Comparison of ENCODE assay signal across 8 cellular contexts in the genomic region with DNA sequence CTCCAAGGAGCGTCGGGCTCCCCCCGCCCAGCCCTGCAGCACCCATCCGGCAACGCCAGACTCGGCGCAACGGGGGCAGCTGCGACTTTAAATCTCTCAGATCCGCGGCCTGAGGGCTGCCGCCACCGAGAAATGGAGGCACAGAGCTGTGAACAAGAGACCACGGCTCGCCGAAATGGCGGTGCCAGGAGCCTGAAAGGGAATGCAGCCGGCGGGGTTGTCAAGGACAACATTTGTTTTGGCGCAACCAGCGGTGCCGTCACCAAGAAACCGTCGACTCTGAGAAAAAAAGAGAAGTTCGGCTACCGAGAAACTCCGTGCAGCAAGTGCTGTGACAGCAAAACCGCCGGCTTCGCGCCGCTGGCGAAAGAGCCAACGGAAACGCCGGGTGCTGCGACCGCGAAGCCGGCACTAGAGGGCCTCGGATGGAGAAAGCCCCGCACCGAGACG. TPM values are rescaled to one million over a fixed set of nuclear protein-coding genes. Genes with fewer than 3 reads are reported as not detected.
DNase-seq lines count a peak whose midpoint lies in the region; ATAC-seq and TF ChIP-seq lines count a peak whose summit lies in the region.

No MANE protein-coding gene starts in this region.

- peaks cover 96% of the 10 kb centered on the region for H3K27me3 ChIP-seq in GM23338 (ENCODE audit: insufficient read depth)
- peaks cover 12% of the 10 kb centered on the region for H3K27me3 ChIP-seq in Loucy (ENCODE audit: insufficient read depth, low read length, poor library complexity, severe bottlenecking)
- no peaks in the 10 kb centered on the region for H3K27me3 ChIP-seq in right atrium auricular region
- H3K27me3 ChIP-seq in sigmoid colon: peaks cover 13 to 72% (median 35%) of the 10 kb centered on the region in 3 donors

- H3K9me3 ChIP-seq in Loucy (ENCODE audit: insufficient read depth, low read depth, low read length) (no peaks in the 10 kb centered on the region), right atrium auricular region (no peaks in the 10 kb centered on the region), sigmoid colon (no peaks in the 10 kb centered on the region)

- 0% methylated on average over 44 of the region's 44 CpGs for WGBS in sigmoid colon, 2 donors

- TF ChIP-seq POLR2A in sigmoid colon (IDR thresholded peaks at IDR 0.05): no peak

- peaks cover 53% of the 10 kb centered on the region for H3K4me1 Mint-ChIP-seq in GM23338
- H3K4me1 Mint-ChIP-seq in activated naive CD8-positive, alpha-beta T cell treated with anti-CD3 and anti-CD28 coated beads, Interleukin-2, amount 50 U/mL, for 24 hours: peaks cover 49% of the 10 kb centered on the region

- TF ChIP-seq EP300 in sigmoid colon (IDR thresholded peaks at IDR 0.05): no peak

- H3F3A ChIP-seq in GM23338 (replicated peaks; ENCODE audit: low read depth) (peaks cover 50% of the 10 kb centered on the region), Loucy (ENCODE audit: low read depth) (peaks cover 23% of the 10 kb centered on the region)

- H3K36me3 ChIP-seq in GM23338 (ENCODE audit: insufficient read depth): no peaks in the 10 kb centered on the region; the same call in 1 of the 2 replicates
- H3K36me3 ChIP-seq in Loucy (ENCODE audit: insufficient read depth, low read length): no peaks in the 10 kb centered on the region
- H3K36me3 ChIP-seq in right atrium auricular region: no peaks in the 10 kb centered on the region
- no peaks in the 10 kb centered on the region for H3K36me3 ChIP-seq in sigmoid colon

- DNase-seq in G401 (ENCODE audit: low spot score): peak; percentile 46
- DNase-seq in GM23338 (ENCODE audit: low spot score): peak; percentile 78
- peak; percentile 90 for DNase-seq in SKM-1 treated with dmso at 0.1 percent for 144 hours (lab: John Stamatoyannopoulos, UW; ENCODE audit: unreplicated experiment)
- DNase-seq in activated naive CD8-positive, alpha-beta T cell treated with anti-CD3 and anti-CD28 coated beads, Interleukin-2, amount 50 U/mL, for 24 hours: peak; percentile 81
- DNase-seq in right atrium auricular region (ENCODE audit: low spot score): peak; percentile 87
- DNase-seq in sigmoid colon: peak; percentile 89
- no peak for DNase-seq in epidermal melanocyte (ENCODE audit: insufficient read length, low spot score)

- H3K4me1 ChIP-seq in GM23338 (ENCODE audit: insufficient read depth) (peaks cover 45% of the 10 kb centered on the region), Loucy (ENCODE audit: insufficient read depth, low read length, poor library complexity, severe bottlenecking) (peaks cover 32% of the 10 kb centered on the region), right atrium auricular region (peaks cover 0 to 17% of the 10 kb centered on the region in 2 donors), sigmoid colon (peaks cover 0 to 46% (median 31%) of the 10 kb centered on the region in 4 donors)

- peak; percentile 13 for ATAC-seq in GM23338
- ATAC-seq in activated naive CD8-positive, alpha-beta T cell treated with anti-CD3 and anti-CD28 coated beads, Interleukin-2, amount 50 U/mL, for 24 hours: peak; percentile 11

- peak overlapping the region; percentile 62 for H3K4me3 ChIP-seq in GM23338
- peak overlapping the region; percentile 90 for H3K4me3 ChIP-seq in Loucy (ENCODE audit: low read length, poor library complexity, severe bottlenecking)
- peak overlapping the region; percentile 49 to 58 for H3K4me3 ChIP-seq in right atrium auricular region
- peak overlapping the region; percentile 60 to 67 (median 64) for H3K4me3 ChIP-seq in sigmoid colon

- H3K27me3 Mint-ChIP-seq in GM23338 (ENCODE audit: insufficient read depth, low read depth, poor library complexity): peaks cover 91% of the 10 kb centered on the region
- H3K27me3 Mint-ChIP-seq in activated naive CD8-positive, alpha-beta T cell treated with anti-CD3 and anti-CD28 coated beads, Interleukin-2, amount 50 U/mL, for 24 hours: no peaks in the 10 kb centered on the region

- H3K79me2 ChIP-seq in GM23338 (replicated peaks; ENCODE audit: insufficient read depth) (no peaks in the 10 kb centered on the region), Loucy (ENCODE audit: insufficient read depth, low read length) (peaks cover 85% of the 10 kb centered on the region)

- H3K9me3 Mint-ChIP-seq in GM23338: peaks cover 5% of the 10 kb centered on the region; the same call in 2 of the 3 replicates
- H3K9me3 Mint-ChIP-seq in activated naive CD8-positive, alpha-beta T cell treated with anti-CD3 and anti-CD28 coated beads, Interleukin-2, amount 50 U/mL, for 24 hours: no peaks in the 10 kb centered on the region

- H3K9ac ChIP-seq in Loucy (ENCODE audit: low read depth, low read length, poor library complexity, severe bottlenecking): peak overlapping the region; percentile 96

- H4K20me1 ChIP-seq in GM23338 (replicated peaks; ENCODE audit: insufficient read depth) (peaks cover 35% of the 10 kb centered on the region), Loucy (ENCODE audit: insufficient read depth, low read length, poor library complexity, severe bottlenecking) (peaks cover 18% of the 10 kb centered on the region)

- no peaks in the 10 kb centered on the region for H3K36me3 Mint-ChIP-seq in GM23338 (ENCODE audit: low read depth)
- H3K36me3 Mint-ChIP-seq in activated naive CD8-positive, alpha-beta T cell treated with anti-CD3 and anti-CD28 coated beads, Interleukin-2, amount 50 U/mL, for 24 hours (ENCODE audit: low read depth): peaks cover 4% of the 10 kb centered on the region

- H3K9me2 ChIP-seq in GM23338 (ENCODE audit: insufficient read depth): no peaks in the 10 kb centered on the region
- H3K9me2 ChIP-seq in Loucy (replicated peaks; ENCODE audit: low read depth, low read length): no peaks in the 10 kb centered on the region

- H2AFZ ChIP-seq in GM23338 (peak overlapping the region; percentile 57), Loucy (ENCODE audit: low read length) (peak overlapping the region; percentile 32; the same call in 1 of the 2 replicates)

- no peak overlapping the region for H3K27ac Mint-ChIP-seq in GM23338
- peak overlapping the region; percentile 95 for H3K27ac Mint-ChIP-seq in activated naive CD8-positive, alpha-beta T cell treated with anti-CD3 and anti-CD28 coated beads, Interleukin-2, amount 50 U/mL, for 24 hours

- intact Hi-C loops in sigmoid colon (cut with DNase I): loop anchor here (1.0 to 5.0 kb wide), 4 partner anchors 35 to 135 kb away; no protein-coding TSS in a partner anchor

- H3K4me2 ChIP-seq in GM23338 (peak overlapping the region; percentile 85), Loucy (ENCODE audit: low read depth, low read length, poor library complexity, severe bottlenecking) (peak overlapping the region; percentile 87)

- H3K27ac ChIP-seq in GM23338 (ENCODE audit: low read depth) (no peak overlapping the region), right atrium auricular region (peak overlapping the region; percentile 89 to 91), sigmoid colon (peak overlapping the region; percentile 89 to 92 (median 89))

- 0 out of 4 replicates have a peak, but pooled peaks of 1 of the 2 experiments have one; percentile 3 for TF ChIP-seq CTCF in GM23338 (conservative IDR thresholded peaks at IDR 0.05; ENCODE audit: low read depth in 2 of 2)
- TF ChIP-seq CTCF in Loucy (conservative IDR thresholded peaks at IDR 0.05; ENCODE audit: low read length): no peak; the same call in 1 of the 2 replicates
- TF ChIP-seq CTCF in right atrium auricular region (IDR thresholded peaks at IDR 0.05): no peak
- peak in 2 of 4 experiments; percentile 18 to 26 for TF ChIP-seq CTCF in sigmoid colon (IDR thresholded peaks at IDR 0.05)

- in situ Hi-C loops in G401 (cut with HindIII; ENCODE audit: low sequenced_read_pairs): no loop called here

- H3K4me3 Mint-ChIP-seq in GM23338: peak overlapping the region; percentile 64
- peak overlapping the region; percentile 87 for H3K4me3 Mint-ChIP-seq in activated naive CD8-positive, alpha-beta T cell treated with anti-CD3 and anti-CD28 coated beads, Interleukin-2, amount 50 U/mL, for 24 hours

TF ChIP-seq in GM23338, 12 proteins besides CTCF, POLR2A, EP300 and RAD21:
- no peak for TF ChIP-seq POLR2AphosphoS5 (IDR thresholded peaks at IDR 0.05; ENCODE audit: low read depth)
- peak; percentile 71 for TF ChIP-seq EZH2phosphoT487 (IDR thresholded peaks at IDR 0.05; ENCODE audit: unreplicated experiment)
- TF ChIP-seq EZH2 (IDR thresholded peaks at IDR 0.05; ENCODE audit: low read depth, unreplicated experiment): peak; percentile 62

RNA-seq across cellular contexts. Expression of a gene that starts 2.1 kb away (rescaled TPM):
- total RNA-seq in G401 (2014; rRNA removed; shearing (Covaris generic)): 0.49 and 1.3 TPM in 2 replicates
- 0.21 TPM in 1 of 2 replicates, not detected in the other for total RNA-seq in GM23338 (2014; rRNA removed; shearing (Covaris generic))
- polyA plus RNA-seq in GM23338 (2016; fragmentation: Nextera tagmentation; extraction: Ambion mirVana) (not detected in 2 replicates), sigmoid colon (10 to 100 TPM in 1 of 3 donors, 1 to 10 TPM in 1, under 1 TPM in 1; 0.69 to 12.4 (median 1.8) TPM)
- total RNA-seq in right atrium auricular region (under 1 TPM in 1 of 2 donors, not detected in 1; 0.63 TPM), sigmoid colon (1 to 10 TPM; 1.8 to 4.4 (median 3.7) TPM)
